In genomic region chr2:71183306-71183920, GRCh38 we compare ENCODE assay signal across 7 cellular contexts. TPM values are rescaled to one million over a fixed set of nuclear protein-coding genes. Genes with fewer than 3 reads are reported as not detected.
A peak's percentile ranks its signal among the peaks of the same experiment; 100 is the strongest.
DNase-seq lines count a peak whose midpoint lies in the region; ATAC-seq, FAIRE-seq and TF ChIP-seq lines count a peak whose summit lies in the region.
"Not testable (repeated sequence)": the region's sequence is repeated elsewhere in the genome, so short reads cannot be mapped to it uniquely, and the experiment has no call there.

No MANE protein-coding gene starts in this region.

- not testable (repeated sequence) for H3K9me3 ChIP-seq in IMR-90 (ENCODE audit: control insufficient read depth, insufficient read depth, low read length); astrocyte (ENCODE audit: insufficient read depth, low read depth, low read length); right lobe of liver; pancreas

- H3K27me3 Mint-ChIP-seq in astrocyte (ENCODE audit: low read depth, unreplicated experiment), result not testable (repeated sequence)

- in situ Hi-C loops in IMR-90 (cut with MboI; ENCODE audit: low sequenced_read_pairs), result not testable (repeated sequence)

- not testable (repeated sequence) for H3K4me1 Mint-ChIP-seq in astrocyte (ENCODE audit: low read depth, unreplicated experiment)

- not testable (repeated sequence) for H3K4me2 ChIP-seq in IMR-90 (ENCODE audit: low read depth, low read length); astrocyte (ENCODE audit: low read length)

- H4K20me1 ChIP-seq in IMR-90 (ENCODE audit: insufficient read depth, low read length); astrocyte (ENCODE audit: insufficient read depth, low read length): not testable (repeated sequence)

- not testable (repeated sequence) for H3K79me2 ChIP-seq in astrocyte (ENCODE audit: insufficient read depth, low read length)

- not testable (repeated sequence) for H3K9me3 Mint-ChIP-seq in astrocyte (ENCODE audit: unreplicated experiment)

- CTCF ChIA-PET in IMR-90 (lab: Yijun Ruan, JAX), result not testable (repeated sequence)

- H3K27ac ChIP-seq in IMR-90 (ENCODE audit: insufficient read depth, low read length); astrocyte (ENCODE audit: low read depth, low read length); right lobe of liver; pancreas: not testable (repeated sequence)

- not testable (repeated sequence) for H3K4me3 Mint-ChIP-seq in astrocyte (ENCODE audit: unreplicated experiment)

- not testable (repeated sequence) for H4K91ac ChIP-seq in IMR-90 (ENCODE audit: insufficient read depth, low read depth, low read length)

- not testable (repeated sequence) for DNase-seq in D721Med (ENCODE audit: insufficient read length, low spot score); IMR-90; astrocyte (ENCODE audit: low read depth); right lobe of liver; pancreas
- DNase-seq in OCI-M1 (lab: John Stamatoyannopoulos, UW), result peak; percentile 32
- peak; percentile 44 for DNase-seq in fibroblast of villous mesenchyme (ENCODE audit: low read depth)

- H3K79me1 ChIP-seq in IMR-90 (ENCODE audit: low read depth in 1 of 2, low read length in 2 of 2), result not testable (repeated sequence)

- POLR2A ChIA-PET in IMR-90 (lab: Charles Lee; ENCODE audit: unreplicated experiment), result not testable (repeated sequence)

- not testable (repeated sequence) for TF ChIP-seq POLR2A in IMR-90 (IDR thresholded peaks at IDR 0.05; ENCODE audit: low read depth, low read length); right lobe of liver (IDR thresholded peaks at IDR 0.05)

- H2BK120ac ChIP-seq in IMR-90 (ENCODE audit: low read depth, low read length), result not testable (repeated sequence)

- no CpG with 5 or more reads among the region's 5 CpGs for WGBS in IMR-90 (ENCODE audit: extremely low coverage in 2 of 2, insufficient read length in 1 of 2), 2 experiments
- 0% methylated on average over 1 of the region's 5 CpGs for WGBS in right lobe of liver (ENCODE audit: insufficient coverage, low coverage, low lambda C conversion rate, missing lambda C conversion rate)
- 74% methylated on average over 2 of the region's 5 CpGs for WGBS in pancreas, 2 donors

- H4K8ac ChIP-seq in IMR-90 (ENCODE audit: low read depth in 2 of 2, low read length in 2 of 2), result not testable (repeated sequence)

- BruUV-seq in IMR-90 (replicated peaks; lab: Mats Ljungman, UMichigan), result not testable (repeated sequence)

- intact Hi-C loops in IMR-90 (cut with micrococcal nuclease); right lobe of liver (cut with DNase I); pancreas (cut with DNase I): not testable (repeated sequence)

- H4K5ac ChIP-seq in IMR-90 (ENCODE audit: low read depth, low read length), result not testable (repeated sequence)

- not testable (repeated sequence) for H3K4me3 ChIP-seq in IMR-90 (ENCODE audit: insufficient read depth, low read depth, low read length); astrocyte (ENCODE audit: insufficient read depth, low read depth, low read length); fibroblast of villous mesenchyme (ENCODE audit: low read depth, low read length); right lobe of liver; pancreas

- not testable (repeated sequence) for H3K9ac ChIP-seq in IMR-90 (ENCODE audit: low read depth, low read length); astrocyte (ENCODE audit: low read length)

- H3K27me3 ChIP-seq in IMR-90 (ENCODE audit: control insufficient read depth, insufficient read depth, low read length); astrocyte (ENCODE audit: insufficient read depth, low read length); right lobe of liver; pancreas: not testable (repeated sequence)

- FAIRE-seq in D721Med (lab: Jason Lieb, UNC), result peak; percentile 35
- peak; percentile 86 for FAIRE-seq in astrocyte (lab: Jason Lieb, UNC)
- FAIRE-seq in pancreas (lab: Jason Lieb, UNC), result peak; percentile 13

- H3K27ac Mint-ChIP-seq in astrocyte (ENCODE audit: unreplicated experiment), result not testable (repeated sequence)

- H2BK20ac ChIP-seq in IMR-90 (ENCODE audit: low read depth, low read length), result not testable (repeated sequence)

- not testable (repeated sequence) for TF ChIP-seq CTCF in D721Med (IDR thresholded peaks at IDR 0.05; ENCODE audit: insufficient read depth, missing control alignments); IMR-90 (conservative IDR thresholded peaks at IDR 0.05; ENCODE audit: low read depth, low read length); astrocyte (IDR thresholded peaks at IDR 0.05; ENCODE audit: insufficient read depth, low read depth, low read length); fibroblast of villous mesenchyme (IDR thresholded peaks at IDR 0.05; ENCODE audit: insufficient read depth, low read depth, low read length); right lobe of liver (IDR thresholded peaks at IDR 0.05); pancreas (IDR thresholded peaks at IDR 0.05)

- dilution Hi-C loops in IMR-90 (cut with HindIII; ENCODE audit: low sequenced_read_pairs, unreplicated experiment), result not testable (repeated sequence)

- H2AK5ac ChIP-seq in IMR-90 (ENCODE audit: low read depth, low read length), result not testable (repeated sequence)

- not testable (repeated sequence) for TF ChIP-seq RAD21 in IMR-90 (IDR thresholded peaks at IDR 0.05; ENCODE audit: low read length)

- H3K9me1 ChIP-seq in IMR-90 (ENCODE audit: insufficient read depth, low read length), result not testable (repeated sequence)

- ATAC-seq in IMR-90 (ENCODE audit: low read depth), result peak; percentile 37
- peak in 3 of 4 donors; percentile 28 to 50 (median 39) for ATAC-seq in right lobe of liver
- ATAC-seq in pancreas, result peak in 2 of 4 donors; percentile 46 to 52

- not testable (repeated sequence) for H3K18ac ChIP-seq in IMR-90 (ENCODE audit: low read depth, low read length)

- H2BK5ac ChIP-seq in IMR-90 (ENCODE audit: low read depth, low read length, poor library complexity, severe bottlenecking), result not testable (repeated sequence)

- H3K36me3 ChIP-seq in IMR-90 (ENCODE audit: control insufficient read depth, insufficient read depth, low read length); astrocyte (ENCODE audit: insufficient read depth, low read length); right lobe of liver; pancreas: not testable (repeated sequence)

- not testable (repeated sequence) for H3K36me3 Mint-ChIP-seq in astrocyte (ENCODE audit: low read depth, unreplicated experiment)

- not testable (repeated sequence) for H3K14ac ChIP-seq in IMR-90 (replicated peaks; ENCODE audit: low read depth, low read length)

- not testable (repeated sequence) for H2BK15ac ChIP-seq in IMR-90 (ENCODE audit: low read depth, low read length)

- not testable (repeated sequence) for H2AFZ ChIP-seq in IMR-90 (replicated peaks; ENCODE audit: low read length, poor library complexity); astrocyte (ENCODE audit: low read depth, low read length)

- not testable (repeated sequence) for H3K4me1 ChIP-seq in IMR-90 (ENCODE audit: control insufficient read depth, insufficient read depth, low read length); astrocyte (ENCODE audit: insufficient read depth, low read length); right lobe of liver; pancreas

- H2AK9ac ChIP-seq in IMR-90 (replicated peaks; ENCODE audit: low read depth, low read length, poor library complexity), result not testable (repeated sequence)

- H3K56ac ChIP-seq in IMR-90 (ENCODE audit: extremely low read depth, insufficient read depth, low read length), result not testable (repeated sequence)

- H3K4ac ChIP-seq in IMR-90 (ENCODE audit: low read depth, low read length), result not testable (repeated sequence)

- not testable (repeated sequence) for H3K23ac ChIP-seq in IMR-90 (ENCODE audit: low read depth, low read length)

RNA-seq across cellular contexts. Expression of gene PAIP2B, which starts 43.5 kb away (rescaled TPM):
- total RNA-seq in IMR-90 (2012; rRNA removed) (0.18 and 0.28 TPM in 2 replicates), astrocyte (1.7 TPM in 2 replicates), fibroblast of villous mesenchyme (under 0.01 and 0.43 TPM in 2 replicates), right lobe of liver (10 to 100 TPM in 5 of 6 experiments, 1 to 10 TPM in 1; 8.4 to 30.1 (median 15.3) TPM), pancreas (10 to 100 TPM; 30.4 to 67.4 (median 51.1) TPM)
- polyA plus RNA-seq in IMR-90 (2012; rRNA removed) (0.14 and 0.15 TPM in 2 replicates), pancreas (10 to 100 TPM in 1 of 2 donors, 1 to 10 TPM in 1; 9.0 to 12.9 TPM)
- polyA plus RNA-seq in IMR-90 (2012; cell fraction: cytosol; rRNA removed), result 0.03 and 0.04 TPM in 2 replicates
- 0.01 and 0.10 TPM in 2 replicates for polyA plus RNA-seq in IMR-90 (2012; cell fraction: nucleus; rRNA removed; ENCODE audit: low replicate concordance)

RNA-seq across cellular contexts. Expression of gene MPHOSPH10, which starts 53.0 kb away (rescaled TPM):
- total RNA-seq in IMR-90 (2012; rRNA removed) (5.4 and 15.6 TPM in 2 replicates), astrocyte (40.1 and 41.1 TPM in 2 replicates), fibroblast of villous mesenchyme (17.1 and 18.1 TPM in 2 replicates), right lobe of liver (10 to 100 TPM; 10.4 to 14.3 (median 12.8) TPM), pancreas (10 to 100 TPM; 11.6 to 17.6 (median 14.4) TPM)
- polyA plus RNA-seq in IMR-90 (2012; rRNA removed) (11.1 and 11.2 TPM in 2 replicates), pancreas (10 to 100 TPM; 14.5 to 22.5 TPM)
- 1.4 and 1.6 TPM in 2 replicates for polyA plus RNA-seq in IMR-90 (2012; cell fraction: cytosol; rRNA removed)
- polyA plus RNA-seq in IMR-90 (2012; cell fraction: nucleus; rRNA removed; ENCODE audit: low replicate concordance), result 2.6 and 9.3 TPM in 2 replicates

RNA-seq across cellular contexts. Expression of gene MCEE, which starts 53.4 kb away (rescaled TPM):
- total RNA-seq in IMR-90 (2012; rRNA removed) (11.1 and 13.9 TPM in 2 replicates), astrocyte (13.1 and 18.3 TPM in 2 replicates), fibroblast of villous mesenchyme (14.2 and 21.3 TPM in 2 replicates), right lobe of liver (10 to 100 TPM; 15.5 to 37.8 (median 23.1) TPM), pancreas (10 to 100 TPM; 15.0 to 18.8 (median 15.6) TPM)
- polyA plus RNA-seq in IMR-90 (2012; rRNA removed) (13.4 and 15.0 TPM in 2 replicates), pancreas (10 to 100 TPM; 17.4 to 28.5 TPM)
- 5.4 and 5.9 TPM in 2 replicates for polyA plus RNA-seq in IMR-90 (2012; cell fraction: cytosol; rRNA removed)
- polyA plus RNA-seq in IMR-90 (2012; cell fraction: nucleus; rRNA removed; ENCODE audit: low replicate concordance), result 30.8 and 50.7 TPM in 2 replicates
